Comparison of ENCODE assay signal across 1 cellular context in genomic region chr11:680476-680875, GRCh38.
TF ChIP-seq lines count a peak whose summit lies in the region.

No MANE protein-coding gene starts in this region.

TF ChIP-seq in WTC11, 78 proteins besides CTCF, POLR2A, EP300 and RAD21:
- TF ChIP-seq TEAD1 (CRISPR knock-in tag; IDR thresholded peaks at IDR 0.05) (no peak), ZNF219 (CRISPR knock-in tag; IDR thresholded peaks at IDR 0.05; ENCODE audit: borderline replicate concordance) (no peak), FOXP4 (CRISPR knock-in tag; IDR thresholded peaks at IDR 0.05) (no peak), FOXJ3 (CRISPR knock-in tag; IDR thresholded peaks at IDR 0.05; ENCODE audit: borderline replicate concordance) (no peak), ZSCAN18 (CRISPR knock-in tag; IDR thresholded peaks at IDR 0.05) (no peak), IRF1 (CRISPR knock-in tag; IDR thresholded peaks at IDR 0.05) (no peak), ZNF416 (CRISPR knock-in tag; IDR thresholded peaks at IDR 0.05) (no peak), CREB1 (CRISPR knock-in tag; IDR thresholded peaks at IDR 0.05) (no peak)
TF ChIP-seq in WTC11: peak in this region for 0.
